In the genomic region with DNA sequence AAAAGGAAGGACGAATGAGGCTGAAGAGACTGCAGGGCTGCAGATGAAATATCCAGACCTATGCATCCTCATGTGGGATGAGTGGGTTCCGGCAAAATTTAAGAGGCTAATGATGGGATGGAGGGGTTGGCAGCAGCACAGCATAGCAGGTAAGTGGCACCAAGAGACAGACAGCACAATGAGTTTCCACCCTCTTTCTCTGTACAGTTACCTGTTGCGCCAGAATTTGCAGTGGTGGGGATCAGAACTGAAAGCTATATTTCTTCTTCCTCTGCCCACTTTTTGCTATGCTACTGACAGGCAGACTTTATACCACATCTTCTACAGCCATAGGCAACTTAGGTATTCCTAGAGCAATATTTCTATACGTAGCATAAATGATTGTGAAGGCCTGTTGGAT, we compare ENCODE assay signal across 20 cellular contexts.
"Had no signal": no experiment of that assay in that cellular context is flagged by ENCODE, and none has a peak within 500 bp of the region (broad histone marks: within the 10 kb centered on the region; RNA-seq: fewer than 3 reads in every experiment).

No MANE protein-coding gene starts in this region.

- ATAC-seq: Panc1, PC-3 had no signal

- H3K4me2 ChIP-seq: KMS-11 had no signal

- H3K9me3 ChIP-seq: SJSA1 had no signal

- H3K36me3 ChIP-seq: SJSA1 had no signal

- H3K27ac ChIP-seq: KMS-11, SJSA1, SK-N-MC had no signal

- H3K4me3 ChIP-seq: SJSA1, SK-N-MC had no signal

- H3K4me1 ChIP-seq: SJSA1 had no signal

- DNase-seq: IMR-90; Kasumi-1; MM.1S; NCI-H1092 treated with DMSO at 0.1 percent for 48 hours; NCI-H1436; NCI-H187 treated with DMSO at 0.1 percent for 48 hours; NCI-H2029 treated with DMSO at 0.1 percent for 48 hours; NCI-H2107; NCI-H2227 treated with DMSO at 0.1 percent for 48 hours; NCI-H524; NCI-H526 treated with DMSO at 0.1 percent for 48 hours; NCI-H748 treated with DMSO at 0.1 percent for 48 hours; NK-92 treated with Interleukin-12 subunit alpha and Interleukin-12 subunit beta, amount 100 ng/mL, for 24 hours; PC-3; Right ventricle myocardium superior; SIG-M5 had no signal

- H3K9ac ChIP-seq: KMS-11 had no signal
